19 cellular contexts compared by ENCODE assay signal in genomic region chr5:10630126-10630525, GRCh38.
"Had no signal": no experiment of that assay in that cellular context is flagged by ENCODE, and none has a peak within 500 bp of the region (broad histone marks: within the 10 kb centered on the region; RNA-seq: fewer than 3 reads in every experiment).

No MANE protein-coding gene starts in this region.

- H2AFZ ChIP-seq: neural progenitor cell had no signal

- H3K9me3 Mint-ChIP-seq: activated naive CD8-positive, alpha-beta T cell treated with anti-CD3 and anti-CD28 coated beads, Interleukin-2, amount 10 ng/mL, durations not matched to agents 7 days and 5 days; neural progenitor cell had no signal

- H3K4me3 Mint-ChIP-seq: activated CD8-positive, alpha-beta T cell treated with anti-CD3 and anti-CD28 coated beads, Interleukin-2, amount 10 ng/mL, durations not matched to agents 7 days and 5 days; activated naive CD8-positive, alpha-beta T cell treated with anti-CD3 and anti-CD28 coated beads, Interleukin-2, amount 10 ng/mL, durations not matched to agents 7 days and 5 days; brain; neural progenitor cell had no signal

- H3K27ac Mint-ChIP-seq: activated CD8-positive, alpha-beta T cell treated with anti-CD3 and anti-CD28 coated beads, Interleukin-2, amount 10 ng/mL, durations not matched to agents 7 days and 5 days had no signal

- ATAC-seq: activated CD8-positive, alpha-beta T cell treated with anti-CD3 and anti-CD28 coated beads, Interleukin-2, amount 10 ng/mL, durations not matched to agents 7 days and 5 days; right lobe of liver; stimulated activated effector memory CD8-positive, alpha-beta T cell treated with anti-CD3 and anti-CD28 coated beads, Interleukin-12 subunit alpha, Interleukin-12 subunit beta, amount 100 ng/mL, for 72 hours had no signal

- H3K4me3 ChIP-seq: neural progenitor cell, ovary, right lobe of liver, thyroid gland had no signal

- H3K36me3 Mint-ChIP-seq: brain, neural progenitor cell had no signal

- DNase-seq: activated CD4-positive, alpha-beta T cell treated with anti-CD3 and anti-CD28 coated beads for 4 hours; activated CD8-positive, alpha-beta memory T cell treated with anti-CD3 and anti-CD28 coated beads, Interleukin-2, amount 50 U/mL, for 4 hours; activated CD8-positive, alpha-beta T cell treated with anti-CD3 and anti-CD28 coated beads, Interleukin-2, amount 10 ng/mL, durations not matched to agents 7 days and 5 days; activated naive CD8-positive, alpha-beta T cell treated with anti-CD3 and anti-CD28 coated beads, Interleukin-2, amount 10 ng/mL, durations not matched to agents 7 days and 5 days; cortex of kidney; effector CD8-positive, alpha-beta T cell; head of caudate nucleus; ovary; right lobe of liver; stimulated activated CD4-positive, alpha-beta T cell treated with anti-CD3 and anti-CD28 coated beads, Interleukin-12 subunit alpha, Interleukin-12 subunit beta, amount 100 ng/mL, for 4 hours; stimulated activated CD4-positive, alpha-beta T cell treated with anti-CD3 and anti-CD28 coated beads, Interleukin-2, amount 100 ng/mL, for 24 hours; thyroid gland; WERI-Rb-1 had no signal

- H3K27me3 Mint-ChIP-seq: activated naive CD8-positive, alpha-beta T cell treated with anti-CD3 and anti-CD28 coated beads, Interleukin-2, amount 10 ng/mL, durations not matched to agents 7 days and 5 days had no signal

- FAIRE-seq: endothelial cell of umbilical vein, frontal cortex, urothelium cell line had no signal

- H3K9ac ChIP-seq: neural progenitor cell had no signal

- H3K4me2 ChIP-seq: neural progenitor cell had no signal

- H3K27me3 ChIP-seq: neural progenitor cell, ovary, right lobe of liver, thyroid gland had no signal

- H3K27ac ChIP-seq: neural progenitor cell, ovary, right lobe of liver, thyroid gland, WERI-Rb-1 had no signal

- H3K9me3 ChIP-seq: ovary, right lobe of liver, thyroid gland had no signal

- H3K36me3 ChIP-seq: neural progenitor cell, ovary, right lobe of liver, thyroid gland had no signal
